ENCODE assay signal across 1 cellular context in the genomic region with DNA sequence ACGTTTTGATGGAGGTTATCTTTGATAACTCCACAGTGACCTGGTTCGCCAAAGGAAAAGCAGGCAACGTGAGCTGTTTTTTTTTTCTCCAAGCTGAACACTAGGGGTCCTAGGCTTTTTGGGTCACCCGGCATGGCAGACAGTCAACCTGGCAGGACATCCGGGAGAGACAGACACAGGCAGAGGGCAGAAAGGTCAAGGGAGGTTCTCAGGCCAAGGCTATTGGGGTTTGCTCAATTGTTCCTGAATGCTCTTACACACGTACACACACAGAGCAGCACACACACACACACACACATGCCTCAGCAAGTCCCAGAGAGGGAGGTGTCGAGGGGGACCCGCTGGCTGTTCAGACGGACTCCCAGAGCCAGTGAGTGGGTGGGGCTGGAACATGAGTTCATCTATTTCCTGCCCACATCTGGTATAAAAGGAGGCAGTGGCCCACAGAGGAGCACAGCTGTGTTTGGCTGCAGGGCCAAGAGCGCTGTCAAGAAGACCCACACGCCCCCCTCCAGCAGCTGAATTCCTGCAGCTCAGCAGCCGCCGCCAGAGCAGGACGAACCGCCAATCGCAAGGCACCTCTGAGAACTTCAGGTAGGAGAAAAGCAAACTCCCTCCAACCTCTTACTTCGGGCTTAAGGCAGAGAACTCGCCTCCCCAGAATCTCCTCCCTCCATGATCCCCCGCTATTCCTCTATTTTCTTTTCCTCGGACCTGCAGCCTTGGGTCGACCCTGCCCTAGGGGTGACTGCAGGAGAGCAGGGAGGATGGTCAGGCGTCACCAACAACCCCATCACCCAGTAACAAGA.
TF ChIP-seq lines count a peak whose summit lies in the region.

SERPINE1 (plus strand) TSS at position 454 of the 809 bp plus-strand sequence. CDS start 1,290 bp downstream, outside the sequence.

TF ChIP-seq in K562, 482 proteins besides CTCF, POLR2A, EP300 and RAD21 (continued from another document and continues in another):
- 0 out of 2 replicates have a peak, but pooled peaks have one; percentile 34 for TF ChIP-seq FOXJ2 (tag; IDR thresholded peaks at IDR 0.05)
- peak; percentile 55; the same call in 1 of the 2 replicates for TF ChIP-seq ZBTB2 (IDR thresholded peaks at IDR 0.05)
- peak; percentile 21; the same call in 1 of the 2 replicates for TF ChIP-seq TCF3 (CRISPR knock-in tag; IDR thresholded peaks at IDR 0.05)
- TF ChIP-seq THAP7 (CRISPR knock-in tag; IDR thresholded peaks at IDR 0.05) = no peak
- TF ChIP-seq PHTF2 (CRISPR knock-in tag; IDR thresholded peaks at IDR 0.05) = no peak
- TF ChIP-seq PHF8 (IDR thresholded peaks at IDR 0.05; ENCODE audit: borderline replicate concordance, low read length) = peak; percentile 26; the same call in 1 of the 2 replicates
- TF ChIP-seq MYC (IDR thresholded peaks at IDR 0.05; ENCODE audit: low read depth, low read length) = peak; percentile 5; the same call in 1 of the 2 replicates
- TF ChIP-seq MYC (CRISPR knock-in tag; IDR thresholded peaks at IDR 0.05; ENCODE audit: borderline replicate concordance, low read depth) = peak; percentile 4; the same call in 1 of the 2 replicates
- peak in 1 of 2 experiments; percentile 64; a peak in 1 of 4 replicates for TF ChIP-seq MAZ (CRISPR knock-in tag; conservative IDR thresholded peaks at IDR 0.05 in 1 of 2, IDR thresholded peaks at IDR 0.05 in 1 of 2)
- no peak for TF ChIP-seq DNMT1 (IDR thresholded peaks at IDR 0.05)
- TF ChIP-seq FOS (IDR thresholded peaks at IDR 0.05; ENCODE audit: extremely low read depth, insufficient read length) = no peak
- TF ChIP-seq POLR2G (IDR thresholded peaks at IDR 0.05; ENCODE audit: low read depth, low read length) = peak; percentile 79
- TF ChIP-seq, protein P1, sequence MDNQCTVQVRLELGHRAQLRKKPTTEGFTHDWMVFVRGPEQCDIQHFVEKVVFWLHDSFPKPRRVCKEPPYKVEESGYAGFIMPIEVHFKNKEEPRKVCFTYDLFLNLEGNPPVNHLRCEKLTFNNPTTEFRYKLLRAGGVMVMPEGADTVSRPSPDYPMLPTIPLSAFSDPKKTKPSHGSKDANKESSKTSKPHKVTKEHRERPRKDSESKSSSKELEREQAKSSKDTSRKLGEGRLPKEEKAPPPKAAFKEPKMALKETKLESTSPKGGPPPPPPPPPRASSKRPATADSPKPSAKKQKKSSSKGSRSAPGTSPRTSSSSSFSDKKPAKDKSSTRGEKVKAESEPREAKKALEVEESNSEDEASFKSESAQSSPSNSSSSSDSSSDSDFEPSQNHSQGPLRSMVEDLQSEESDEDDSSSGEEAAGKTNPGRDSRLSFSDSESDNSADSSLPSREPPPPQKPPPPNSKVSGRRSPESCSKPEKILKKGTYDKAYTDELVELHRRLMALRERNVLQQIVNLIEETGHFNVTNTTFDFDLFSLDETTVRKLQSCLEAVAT (IDR thresholded peaks at IDR 0.05) = no peak
- no peak for TF ChIP-seq ZBED1 (IDR thresholded peaks at IDR 0.05)
- peak; percentile 74; the same call in 1 of the 2 replicates for TF ChIP-seq ZNF395 (CRISPR knock-in tag; IDR thresholded peaks at IDR 0.05)
- peak; percentile 37; the same call in 1 of the 2 replicates for TF ChIP-seq SMARCE1 (IDR thresholded peaks at IDR 0.05)
- 0 out of 4 replicates have a peak, but pooled peaks of 1 of the 2 experiments have one; percentile 26 for TF ChIP-seq FOXK2 (conservative IDR thresholded peaks at IDR 0.05 in 1 of 2, IDR thresholded peaks at IDR 0.05 in 1 of 2; ENCODE audit: low read depth in 2 of 2)
- TF ChIP-seq ARHGAP35 (IDR thresholded peaks at IDR 0.05; ENCODE audit: partially characterized antibody) = no peak
- 0 out of 2 replicates have a peak, but pooled peaks have one; percentile 51 for TF ChIP-seq FOSL1 (tag; conservative IDR thresholded peaks at IDR 0.05)
- 0 out of 2 replicates have a peak, but pooled peaks have one; percentile 21 for TF ChIP-seq ZNF449 (CRISPR knock-in tag; IDR thresholded peaks at IDR 0.05)
- TF ChIP-seq, protein P2, sequence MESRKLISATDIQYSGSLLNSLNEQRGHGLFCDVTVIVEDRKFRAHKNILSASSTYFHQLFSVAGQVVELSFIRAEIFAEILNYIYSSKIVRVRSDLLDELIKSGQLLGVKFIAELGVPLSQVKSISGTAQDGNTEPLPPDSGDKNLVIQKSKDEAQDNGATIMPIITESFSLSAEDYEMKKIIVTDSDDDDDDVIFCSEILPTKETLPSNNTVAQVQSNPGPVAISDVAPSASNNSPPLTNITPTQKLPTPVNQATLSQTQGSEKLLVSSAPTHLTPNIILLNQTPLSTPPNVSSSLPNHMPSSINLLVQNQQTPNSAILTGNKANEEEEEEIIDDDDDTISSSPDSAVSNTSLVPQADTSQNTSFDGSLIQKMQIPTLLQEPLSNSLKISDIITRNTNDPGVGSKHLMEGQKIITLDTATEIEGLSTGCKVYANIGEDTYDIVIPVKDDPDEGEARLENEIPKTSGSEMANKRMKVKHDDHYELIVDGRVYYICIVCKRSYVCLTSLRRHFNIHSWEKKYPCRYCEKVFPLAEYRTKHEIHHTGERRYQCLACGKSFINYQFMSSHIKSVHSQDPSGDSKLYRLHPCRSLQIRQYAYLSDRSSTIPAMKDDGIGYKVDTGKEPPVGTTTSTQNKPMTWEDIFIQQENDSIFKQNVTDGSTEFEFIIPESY (CRISPR knock-in tag; IDR thresholded peaks at IDR 0.05) = 0 out of 2 replicates have a peak, but pooled peaks have one; percentile 8
- peak; percentile 23 for TF ChIP-seq POLR2B (IDR thresholded peaks at IDR 0.05; ENCODE audit: low read depth, partially characterized antibody)
- TF ChIP-seq PURB (CRISPR knock-in tag; IDR thresholded peaks at IDR 0.05; ENCODE audit: low read depth) = no peak
- TF ChIP-seq NR3C1 (CRISPR knock-in tag; IDR thresholded peaks at IDR 0.05) = no peak
- peak; percentile 14; the same call in 1 of the 2 replicates for TF ChIP-seq E4F1 (CRISPR knock-in tag; IDR thresholded peaks at IDR 0.05; ENCODE audit: borderline replicate concordance)
- TF ChIP-seq, protein P3, sequence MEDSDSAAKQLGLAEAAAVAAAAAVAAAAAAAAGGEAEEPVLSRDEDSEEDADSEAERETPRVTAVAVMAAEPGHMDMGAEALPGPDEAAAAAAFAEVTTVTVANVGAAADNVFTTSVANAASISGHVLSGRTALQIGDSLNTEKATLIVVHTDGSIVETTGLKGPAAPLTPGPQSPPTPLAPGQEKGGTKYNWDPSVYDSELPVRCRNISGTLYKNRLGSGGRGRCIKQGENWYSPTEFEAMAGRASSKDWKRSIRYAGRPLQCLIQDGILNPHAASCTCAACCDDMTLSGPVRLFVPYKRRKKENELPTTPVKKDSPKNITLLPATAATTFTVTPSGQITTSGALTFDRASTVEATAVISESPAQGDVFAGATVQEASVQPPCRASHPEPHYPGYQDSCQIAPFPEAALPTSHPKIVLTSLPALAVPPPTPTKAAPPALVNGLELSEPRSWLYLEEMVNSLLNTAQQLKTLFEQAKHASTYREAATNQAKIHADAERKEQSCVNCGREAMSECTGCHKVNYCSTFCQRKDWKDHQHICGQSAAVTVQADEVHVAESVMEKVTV (CRISPR knock-in tag; IDR thresholded peaks at IDR 0.05) = 0 out of 2 replicates have a peak, but pooled peaks have one; percentile 9
- TF ChIP-seq, protein P4, sequence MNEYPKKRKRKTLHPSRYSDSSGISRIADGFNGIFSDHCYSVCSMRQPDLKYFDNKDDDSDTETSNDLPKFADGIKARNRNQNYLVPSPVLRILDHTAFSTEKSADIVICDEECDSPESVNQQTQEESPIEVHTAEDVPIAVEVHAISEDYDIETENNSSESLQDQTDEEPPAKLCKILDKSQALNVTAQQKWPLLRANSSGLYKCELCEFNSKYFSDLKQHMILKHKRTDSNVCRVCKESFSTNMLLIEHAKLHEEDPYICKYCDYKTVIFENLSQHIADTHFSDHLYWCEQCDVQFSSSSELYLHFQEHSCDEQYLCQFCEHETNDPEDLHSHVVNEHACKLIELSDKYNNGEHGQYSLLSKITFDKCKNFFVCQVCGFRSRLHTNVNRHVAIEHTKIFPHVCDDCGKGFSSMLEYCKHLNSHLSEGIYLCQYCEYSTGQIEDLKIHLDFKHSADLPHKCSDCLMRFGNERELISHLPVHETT (CRISPR knock-in tag; conservative IDR thresholded peaks at IDR 0.05 in 1 of 2, IDR thresholded peaks at IDR 0.05 in 1 of 2) = peak in 1 of 2 experiments; percentile 40; a peak in 1 of 4 replicates
- TF ChIP-seq ERF (CRISPR knock-in tag; IDR thresholded peaks at IDR 0.05) = 0 out of 2 replicates have a peak, but pooled peaks have one; percentile 15
- peak; percentile 71; the same call in 1 of the 2 replicates for TF ChIP-seq SMAD4 (CRISPR knock-in tag; conservative IDR thresholded peaks at IDR 0.05)
- TF ChIP-seq KDM5B (IDR thresholded peaks at IDR 0.05; ENCODE audit: insufficient replicate concordance, low read depth, low read length) = peak; percentile 83
- no peak for TF ChIP-seq TAF15 (IDR thresholded peaks at IDR 0.05; ENCODE audit: low read depth, low read length)
- TF ChIP-seq ATF1 (CRISPR knock-in tag; IDR thresholded peaks at IDR 0.05) = no peak
- 0 out of 2 replicates have a peak, but pooled peaks have one; percentile 27 for TF ChIP-seq ATF1 (tag; IDR thresholded peaks at IDR 0.05)
- peak; percentile 84; the same call in 1 of the 2 replicates for TF ChIP-seq ZBTB7A (IDR thresholded peaks at IDR 0.05; ENCODE audit: borderline replicate concordance, control insufficient read depth, low read depth, low read length)
- no peak for TF ChIP-seq DMBX1 (CRISPR knock-in tag; IDR thresholded peaks at IDR 0.05; ENCODE audit: borderline replicate concordance)
- TF ChIP-seq CCNT2 (IDR thresholded peaks at IDR 0.05; ENCODE audit: borderline replicate concordance, extremely low read depth, insufficient read length, low read depth, low read length) = no peak
- TF ChIP-seq CXXC5 (CRISPR knock-in tag; IDR thresholded peaks at IDR 0.05) = peak; percentile 31; the same call in 1 of the 2 replicates
- peak; percentile 58; the same call in 1 of the 2 replicates for TF ChIP-seq L3MBTL2 (IDR thresholded peaks at IDR 0.05)
- TF ChIP-seq MAFK (IDR thresholded peaks at IDR 0.05; ENCODE audit: low read length) = no peak
- peak; percentile 29 for TF ChIP-seq PHF20 (IDR thresholded peaks at IDR 0.05; ENCODE audit: partially characterized antibody)
- TF ChIP-seq NR1H2 (CRISPR knock-in tag; IDR thresholded peaks at IDR 0.05) = no peak
- 0 out of 2 replicates have a peak, but pooled peaks have one; percentile 57 for TF ChIP-seq ZNF584 (CRISPR knock-in tag; IDR thresholded peaks at IDR 0.05; ENCODE audit: low read depth)
- 0 out of 2 replicates have a peak, but pooled peaks have one; percentile 22 for TF ChIP-seq CBX1 (IDR thresholded peaks at IDR 0.05; ENCODE audit: low read depth)
- TF ChIP-seq FUS (optimal IDR thresholded peaks at IDR 0.05; ENCODE audit: low read depth, low read length) = no peak
- no peak for TF ChIP-seq THRAP3 (IDR thresholded peaks at IDR 0.05; ENCODE audit: borderline replicate concordance)
